Comparison of ENCODE assay signal across 8 cellular contexts in genomic region chr1:55214214-55214902, GRCh38. TPM values are rescaled to one million over a fixed set of nuclear protein-coding genes. Genes with fewer than 3 reads are reported as not detected.
DNase-seq lines count a peak whose midpoint lies in the region; ATAC-seq lines count a peak whose summit lies in the region.

No MANE protein-coding gene starts in this region.

- H3K4me1 Mint-ChIP-seq in stimulated activated memory B cell treated with anti-CD40 and anti-IgM and Interleukin-4, amounts not matched to agents 10 μg/mL and 1 μg/mL and 100 μg/mL, for 72 hours, result peaks cover 79% of the 10 kb centered on the region

- H3K4me3 ChIP-seq in ectodermal cell (ENCODE audit: insufficient read depth, low read depth, low read length), result peak overlapping the region; percentile 86

- H3K9me3 ChIP-seq in ES-I3 (ENCODE audit: control insufficient read depth, insufficient read depth, low read length) (no peaks in the 10 kb centered on the region), KOPT-K1 (ENCODE audit: insufficient read depth, low read length, poor library complexity, severe bottlenecking) (no peaks in the 10 kb centered on the region), ectodermal cell (ENCODE audit: control insufficient read depth, low read length) (no peaks in the 10 kb centered on the region)

- H3K36me3 ChIP-seq in ES-I3 (ENCODE audit: insufficient read depth, low read length) (no peaks in the 10 kb centered on the region), KOPT-K1 (ENCODE audit: insufficient read depth, low read length) (no peaks in the 10 kb centered on the region), ectodermal cell (ENCODE audit: control insufficient read depth, insufficient read depth, low read length) (no peaks in the 10 kb centered on the region)

- peaks cover 8% of the 10 kb centered on the region for H3K36me3 Mint-ChIP-seq in stimulated activated memory B cell treated with anti-CD40 and anti-IgM and Interleukin-4, amounts not matched to agents 10 μg/mL and 1 μg/mL and 100 μg/mL, for 72 hours

- H3K27ac ChIP-seq in KOPT-K1 (ENCODE audit: low read depth, low read length, poor library complexity, severe bottlenecking), result peak overlapping the region; percentile 90
- H3K27ac ChIP-seq in ectodermal cell (ENCODE audit: insufficient read depth, low read depth, low read length, poor library complexity, severe bottlenecking), result peak overlapping the region; percentile 53

- peaks cover 10% of the 10 kb centered on the region for H3K27me3 ChIP-seq in ectodermal cell (ENCODE audit: control insufficient read depth, insufficient read depth, low read length, poor library complexity, severe bottlenecking)

- peak; percentile 25 for ATAC-seq in GM21737 (IDR thresholded peaks at IDR 0.05; ENCODE audit: unreplicated experiment)
- peak; percentile 72 for ATAC-seq in stimulated activated memory B cell treated with anti-CD40 and anti-IgM and Interleukin-4, amounts not matched to agents 10 μg/mL and 1 μg/mL and 100 μg/mL, for 72 hours

- 0% methylated on average over 40 of the region's 40 CpGs for WGBS in ectodermal cell, 2 experiments

- peak overlapping the region; percentile 99 for H3K27ac Mint-ChIP-seq in stimulated activated memory B cell treated with anti-CD40 and anti-IgM and Interleukin-4, amounts not matched to agents 10 μg/mL and 1 μg/mL and 100 μg/mL, for 72 hours

- peak overlapping the region; percentile 75 for H3K9ac ChIP-seq in ES-I3 (ENCODE audit: low read depth, low read length)

- H3K4me1 ChIP-seq in ES-I3 (ENCODE audit: insufficient read depth, low read length) (peaks cover 29% of the 10 kb centered on the region), ectodermal cell (ENCODE audit: control insufficient read depth, insufficient read depth, low read length) (peaks cover 19% of the 10 kb centered on the region)

- DNase-seq in activated CD4-positive, alpha-beta T cell treated with anti-CD3 and anti-CD28 coated beads for 1 hour, result peak; percentile 13
- DNase-seq in medulla oblongata (ENCODE audit: extremely low spot score) (peak; percentile 51), NOMO-1 treated with dmso at 0.1 percent for 144 hours (lab: John Stamatoyannopoulos, UW; ENCODE audit: unreplicated experiment) (no peak)

- peak overlapping the region; percentile 95 for H3K4me3 Mint-ChIP-seq in stimulated activated memory B cell treated with anti-CD40 and anti-IgM and Interleukin-4, amounts not matched to agents 10 μg/mL and 1 μg/mL and 100 μg/mL, for 72 hours

- H3K27me3 Mint-ChIP-seq in stimulated activated memory B cell treated with anti-CD40 and anti-IgM and Interleukin-4, amounts not matched to agents 10 μg/mL and 1 μg/mL and 100 μg/mL, for 72 hours, result no peaks in the 10 kb centered on the region

- no peaks in the 10 kb centered on the region for H3K9me3 Mint-ChIP-seq in stimulated activated memory B cell treated with anti-CD40 and anti-IgM and Interleukin-4, amounts not matched to agents 10 μg/mL and 1 μg/mL and 100 μg/mL, for 72 hours

RNA-seq across cellular contexts. Expression of gene USP24, which starts 0.8 kb away (rescaled TPM):
- 29.1 TPM for polyA plus RNA-seq in ectodermal cell (2013, experiment 1 of 4)
- polyA plus RNA-seq in ectodermal cell (2013, experiment 2 of 4), result 30.4 TPM
- polyA plus RNA-seq in ectodermal cell (2013, experiment 3 of 4), result 18.4 TPM
- polyA plus RNA-seq in ectodermal cell (2013, experiment 4 of 4), result 23.3 TPM
